38 cellular contexts compared by ENCODE assay signal in genomic region chr3:109372639-109373038, GRCh38. TPM values are rescaled to one million over a fixed set of nuclear protein-coding genes. Genes with fewer than 3 reads are reported as not detected.
"Had no signal": no experiment of that assay in that cellular context is flagged by ENCODE, and none has a peak within 500 bp of the region (broad histone marks: within the 10 kb centered on the region; RNA-seq: fewer than 3 reads in every experiment).

No MANE protein-coding gene starts in this region.

- H3K27ac Mint-ChIP-seq: activated CD4-positive, alpha-beta memory T cell treated with anti-CD3 and anti-CD28 coated beads, Interleukin-2, amount 10 ng/mL, durations not matched to agents 7 days and 5 days; activated CD4-positive, alpha-beta T cell treated with anti-CD3 and anti-CD28 coated beads, Interleukin-2, amount 10 ng/mL, durations not matched to agents 7 days and 5 days; activated naive CD4-positive, alpha-beta T cell treated with anti-CD3 and anti-CD28 coated beads, Interleukin-2, amount 50 U/mL, for 24 hours; activated naive CD8-positive, alpha-beta T cell treated with anti-CD3 and anti-CD28 coated beads for 36 hours; activated naive CD8-positive, alpha-beta T cell treated with anti-CD3 and anti-CD28 coated beads, Interleukin-2, amount 50 U/mL, for 24 hours; activated T-cell treated with anti-CD3 and anti-CD28 coated beads, Interleukin-2, amount 50 U/mL, for 24 hours; activated T-helper 17 cell treated with anti-CD3 and anti-CD28 coated beads, Interleukin-2, amount 50 U/mL, for 72 hours; effector memory CD8-positive, alpha-beta T cell; T-helper 17 cell; T-helper 2 cell treated with Interferon-gamma antibody and Interleukin-4, amounts not matched to agents 5 μg/mL and 100 μg/mL, for 36 hours had no signal

- H3K27ac ChIP-seq: adrenal gland, brain microvascular endothelial cell, epithelial cell of prostate, esophagus squamous epithelium, gastroesophageal sphincter, heart right ventricle had no signal

- DNase-seq: activated CD4-positive, alpha-beta memory T cell treated with anti-CD3 and anti-CD28 coated beads, Interleukin-2, amount 10 ng/mL, durations not matched to agents 7 days and 5 days; activated CD4-positive, alpha-beta T cell treated with anti-CD3 and anti-CD28 coated beads for 1 hour; activated CD4-positive, alpha-beta T cell treated with anti-CD3 and anti-CD28 coated beads for 4 hours; activated CD4-positive, alpha-beta T cell treated with anti-CD3 and anti-CD28 coated beads, Interleukin-2, amount 10 ng/mL, durations not matched to agents 7 days and 5 days; activated CD4-positive, alpha-beta T cell treated with anti-CD3 and anti-CD28 coated beads, Interleukin-2, amount 50 U/mL, for 4 hours; activated CD8-positive, alpha-beta memory T cell treated with anti-CD3 and anti-CD28 coated beads, Interleukin-2, amount 50 U/mL, for 48 hours; activated effector memory CD4-positive, alpha-beta T cell treated with Interleukin-2 at 50 U/mL for 16 hours; activated gamma-delta T cell treated with Interleukin-2 at 50 U/mL for 16 hours; activated naive CD4-positive, alpha-beta T cell treated with Interleukin-2 at 50 U/mL for 16 hours; activated naive CD8-positive, alpha-beta T cell treated with anti-CD3 and anti-CD28 coated beads for 36 hours; activated naive CD8-positive, alpha-beta T cell treated with anti-CD3 and anti-CD28 coated beads, Interleukin-2, amount 50 U/mL, for 24 hours; activated T-cell treated with anti-CD3 and anti-CD28 coated beads for 4 hours; activated T-cell treated with anti-CD3 and anti-CD28 coated beads, Interleukin-2, amount 50 U/mL, for 24 hours; adrenal gland; brain microvascular endothelial cell; cortex of kidney; dermis blood vessel endothelial cell; effector CD4-positive, alpha-beta T cell; effector memory CD8-positive, alpha-beta T cell; esophagus squamous epithelium; foreskin melanocyte; heart right ventricle; T-helper 1 cell; T-helper 17 cell; T1000 had no signal

- H3K9me3 ChIP-seq: adrenal gland, esophagus squamous epithelium, gastroesophageal sphincter, heart right ventricle had no signal

- H3K4me3 ChIP-seq: adrenal gland, esophagus squamous epithelium, gastroesophageal sphincter, heart right ventricle had no signal

- H3K4me1 Mint-ChIP-seq: activated CD4-positive, alpha-beta memory T cell treated with anti-CD3 and anti-CD28 coated beads, Interleukin-2, amount 10 ng/mL, durations not matched to agents 7 days and 5 days; activated CD4-positive, alpha-beta T cell treated with anti-CD3 and anti-CD28 coated beads, Interleukin-2, amount 10 ng/mL, durations not matched to agents 7 days and 5 days; activated naive CD4-positive, alpha-beta T cell treated with anti-CD3 and anti-CD28 coated beads, Interleukin-2, amount 50 U/mL, for 24 hours; activated naive CD8-positive, alpha-beta T cell treated with anti-CD3 and anti-CD28 coated beads for 36 hours; activated naive CD8-positive, alpha-beta T cell treated with anti-CD3 and anti-CD28 coated beads, Interleukin-2, amount 50 U/mL, for 24 hours; activated T-helper 17 cell treated with anti-CD3 and anti-CD28 coated beads, Interleukin-2, amount 50 U/mL, for 72 hours had no signal

- H3K4me3 Mint-ChIP-seq: activated CD4-positive, alpha-beta memory T cell treated with anti-CD3 and anti-CD28 coated beads, Interleukin-2, amount 10 ng/mL, durations not matched to agents 7 days and 5 days; activated CD4-positive, alpha-beta T cell treated with anti-CD3 and anti-CD28 coated beads, Interleukin-2, amount 10 ng/mL, durations not matched to agents 7 days and 5 days; activated naive CD4-positive, alpha-beta T cell treated with anti-CD3 and anti-CD28 coated beads, Interleukin-2, amount 50 U/mL, for 24 hours; activated naive CD8-positive, alpha-beta T cell treated with anti-CD3 and anti-CD28 coated beads for 36 hours; activated naive CD8-positive, alpha-beta T cell treated with anti-CD3 and anti-CD28 coated beads, Interleukin-2, amount 50 U/mL, for 24 hours; activated T-cell treated with anti-CD3 and anti-CD28 coated beads, Interleukin-2, amount 50 U/mL, for 24 hours; activated T-helper 17 cell treated with anti-CD3 and anti-CD28 coated beads, Interleukin-2, amount 50 U/mL, for 72 hours; effector memory CD8-positive, alpha-beta T cell; T-helper 17 cell; T-helper 2 cell treated with Interferon-gamma antibody and Interleukin-4, amounts not matched to agents 5 μg/mL and 100 μg/mL, for 36 hours had no signal

- H3K9me3 Mint-ChIP-seq: activated naive CD4-positive, alpha-beta T cell treated with anti-CD3 and anti-CD28 coated beads, Interleukin-2, amount 50 U/mL, for 24 hours; activated naive CD8-positive, alpha-beta T cell treated with anti-CD3 and anti-CD28 coated beads for 36 hours; activated naive CD8-positive, alpha-beta T cell treated with anti-CD3 and anti-CD28 coated beads, Interleukin-2, amount 50 U/mL, for 24 hours; activated T-cell treated with anti-CD3 and anti-CD28 coated beads, Interleukin-2, amount 50 U/mL, for 24 hours; activated T-helper 17 cell treated with anti-CD3 and anti-CD28 coated beads, Interleukin-2, amount 50 U/mL, for 72 hours; effector memory CD8-positive, alpha-beta T cell; T-helper 2 cell treated with Interferon-gamma antibody and Interleukin-4, amounts not matched to agents 5 μg/mL and 100 μg/mL, for 36 hours had no signal

- H3K27me3 ChIP-seq: adrenal gland, brain microvascular endothelial cell, esophagus squamous epithelium, gastroesophageal sphincter, heart right ventricle had no signal

- H3K27me3 Mint-ChIP-seq: activated CD4-positive, alpha-beta memory T cell treated with anti-CD3 and anti-CD28 coated beads, Interleukin-2, amount 10 ng/mL, durations not matched to agents 7 days and 5 days; activated CD4-positive, alpha-beta T cell treated with anti-CD3 and anti-CD28 coated beads, Interleukin-2, amount 10 ng/mL, durations not matched to agents 7 days and 5 days; activated naive CD4-positive, alpha-beta T cell treated with anti-CD3 and anti-CD28 coated beads, Interleukin-2, amount 50 U/mL, for 24 hours; activated naive CD8-positive, alpha-beta T cell treated with anti-CD3 and anti-CD28 coated beads for 36 hours; activated naive CD8-positive, alpha-beta T cell treated with anti-CD3 and anti-CD28 coated beads, Interleukin-2, amount 50 U/mL, for 24 hours; activated T-cell treated with anti-CD3 and anti-CD28 coated beads, Interleukin-2, amount 50 U/mL, for 24 hours; activated T-helper 17 cell treated with anti-CD3 and anti-CD28 coated beads, Interleukin-2, amount 50 U/mL, for 72 hours; effector memory CD8-positive, alpha-beta T cell; T-helper 17 cell had no signal

- ATAC-seq: activated naive CD8-positive, alpha-beta T cell treated with anti-CD3 and anti-CD28 coated beads, Interleukin-2, amount 50 U/mL, for 24 hours; activated T-helper 17 cell treated with anti-CD3 and anti-CD28 coated beads, Interleukin-2, amount 50 U/mL, for 72 hours; effector memory CD8-positive, alpha-beta T cell; gastroesophageal sphincter; heart right ventricle; T-helper 17 cell had no signal

- H3K4me1 ChIP-seq: adrenal gland, esophagus squamous epithelium, gastroesophageal sphincter, heart right ventricle had no signal

- H3K36me3 Mint-ChIP-seq: activated naive CD4-positive, alpha-beta T cell treated with anti-CD3 and anti-CD28 coated beads, Interleukin-2, amount 50 U/mL, for 24 hours; activated naive CD8-positive, alpha-beta T cell treated with anti-CD3 and anti-CD28 coated beads for 36 hours had no signal

- H3K36me3 ChIP-seq: adrenal gland, brain microvascular endothelial cell, esophagus squamous epithelium, gastroesophageal sphincter, heart right ventricle had no signal

RNA-seq across cellular contexts. Expression of gene DPPA4, which starts 35.3 kb away (rescaled TPM):
- total RNA-seq: activated CD4-positive, alpha-beta memory T cell treated with anti-CD3 and anti-CD28 coated beads, Interleukin-2, amount 10 ng/mL, durations not matched to agents 7 days and 5 days; activated CD4-positive, alpha-beta T cell treated with anti-CD3 and anti-CD28 coated beads, Interleukin-2, amount 10 ng/mL, durations not matched to agents 7 days and 5 days; activated T-helper 17 cell treated with anti-CD3 and anti-CD28 coated beads, Interleukin-2, amount 50 U/mL, for 72 hours; bronchial epithelial cell; cardiac septum; dermis blood vessel endothelial cell; endothelial cell of umbilical vein; esophagus squamous epithelium; fibroblast of lung; fibroblast of villous mesenchyme; gastroesophageal sphincter; glomerular endothelial cell; heart right ventricle had no signal
- polyA plus RNA-seq: esophagus had no signal

RNA-seq across cellular contexts. Expression of gene DPPA2, which starts 56.3 kb away (rescaled TPM):
- total RNA-seq: activated CD4-positive, alpha-beta memory T cell treated with anti-CD3 and anti-CD28 coated beads, Interleukin-2, amount 10 ng/mL, durations not matched to agents 7 days and 5 days; activated CD4-positive, alpha-beta T cell treated with anti-CD3 and anti-CD28 coated beads, Interleukin-2, amount 10 ng/mL, durations not matched to agents 7 days and 5 days; activated naive CD8-positive, alpha-beta T cell treated with anti-CD3 and anti-CD28 coated beads for 36 hours; activated T-helper 17 cell treated with anti-CD3 and anti-CD28 coated beads, Interleukin-2, amount 50 U/mL, for 72 hours; adrenal gland; bronchial epithelial cell; cardiac septum; chondrocyte; dermis blood vessel endothelial cell; endothelial cell of umbilical vein; esophagus squamous epithelium; fibroblast of lung; fibroblast of villous mesenchyme; gastroesophageal sphincter; glomerular endothelial cell; heart right ventricle; T-helper 17 cell had no signal
- polyA plus RNA-seq: adrenal gland, endothelial cell of umbilical vein, esophagus, fibroblast of lung, heart right ventricle had no signal
